In the genomic region with DNA sequence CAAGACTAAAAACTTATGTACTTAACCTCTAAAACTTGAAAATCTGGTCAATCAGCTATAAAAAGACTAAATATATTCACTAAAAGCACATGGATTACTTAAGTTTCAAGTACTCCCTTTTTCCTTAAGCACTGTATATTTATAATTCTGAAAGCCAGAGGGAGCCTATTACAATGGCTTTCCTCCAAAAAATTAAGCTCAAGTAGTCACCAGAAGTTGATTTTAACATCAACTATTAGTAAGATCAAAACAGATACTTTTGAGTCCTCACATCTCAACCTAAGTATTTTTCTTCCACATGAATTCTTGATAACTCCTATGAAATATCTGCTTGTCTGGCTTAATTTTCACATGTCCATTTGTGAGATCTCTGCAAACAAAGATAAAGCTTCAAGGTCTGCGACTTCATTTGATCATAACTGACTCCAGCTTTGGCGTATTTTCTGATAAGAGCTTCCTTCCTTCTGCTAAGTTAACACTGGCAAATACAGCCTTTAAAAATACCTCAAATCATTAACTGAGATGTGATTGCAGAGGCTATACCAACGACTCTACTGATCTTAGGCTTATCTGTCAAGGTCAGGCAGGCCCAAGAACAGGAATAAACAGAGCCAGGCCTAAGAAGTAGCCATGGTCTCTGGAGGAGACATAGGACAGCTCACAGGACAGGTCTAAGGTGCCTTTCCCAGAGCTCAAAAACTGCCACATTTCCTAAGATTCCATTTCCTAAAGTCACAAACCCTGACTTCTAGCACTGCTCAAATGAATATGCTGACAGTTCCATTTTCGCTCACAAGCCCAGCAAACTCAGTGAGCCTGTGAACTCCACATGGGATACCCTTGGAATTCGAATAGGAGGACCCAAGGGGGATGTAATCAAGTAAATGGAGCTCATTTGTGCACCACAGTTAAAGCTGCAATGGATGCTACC, we compare ENCODE assay signal across 10 cellular contexts. TPM values are rescaled to one million over a fixed set of nuclear protein-coding genes. Genes with fewer than 3 reads are reported as not detected.
DNase-seq lines count a peak whose midpoint lies in the region; ATAC-seq and TF ChIP-seq lines count a peak whose summit lies in the region.
"Had no signal": no experiment of that assay in that cellular context is flagged by ENCODE, and none has a peak within 500 bp of the region (broad histone marks: within the 10 kb centered on the region; RNA-seq: fewer than 3 reads in every experiment).

No MANE protein-coding gene starts in this region.

- H3K4me3 ChIP-seq in DOHH2 (ENCODE audit: low read length) (peak overlapping the region; percentile 86), endocrine pancreas (ENCODE audit: control insufficient read depth, insufficient read depth, low read length) (peak overlapping the region; percentile 23), ovary (no peak overlapping the region)

- no peak overlapping the region for H3K9ac ChIP-seq in endocrine pancreas (ENCODE audit: control insufficient read depth, insufficient read depth, low read length)

- H3K27me3 ChIP-seq in DOHH2 (ENCODE audit: control insufficient read depth, low read length) (no peaks in the 10 kb centered on the region), endocrine pancreas (ENCODE audit: control insufficient read depth, insufficient read depth, low read length) (no peaks in the 10 kb centered on the region), ovary (no peaks in the 10 kb centered on the region)

- peaks cover 68% of the 10 kb centered on the region for H4K20me1 ChIP-seq in DOHH2 (ENCODE audit: control insufficient read depth, insufficient read depth, low read depth, low read length)

- ATAC-seq in HG02571 (IDR thresholded peaks at IDR 0.05; ENCODE audit: unreplicated experiment): no peak

- H3K79me2 ChIP-seq in DOHH2 (ENCODE audit: control insufficient read depth, low read length): peaks cover 100% of the 10 kb centered on the region

- H3K27ac ChIP-seq in DOHH2 (ENCODE audit: low read depth, low read length): peak overlapping the region; percentile 86
- H3K27ac ChIP-seq in ovary: peak overlapping the region; percentile 28 to 64

- no peaks in the 10 kb centered on the region for H3K9me2 ChIP-seq in DOHH2 (replicated peaks; ENCODE audit: control insufficient read depth, low read length)

- H3K4me2 ChIP-seq in DOHH2 (ENCODE audit: low read length): peak overlapping the region; percentile 93

- H3K9me3 ChIP-seq in DOHH2 (ENCODE audit: control insufficient read depth, insufficient read depth, low read length): no peaks in the 10 kb centered on the region
- no peaks in the 10 kb centered on the region for H3K9me3 ChIP-seq in endocrine pancreas (ENCODE audit: control insufficient read depth, low read length)
- no peaks in the 10 kb centered on the region for H3K9me3 ChIP-seq in ovary

- DNase-seq in ovary (no peak), NCI-H2196 treated with DMSO at 0.1 percent for 48 hours (lab: John Stamatoyannopoulos, UW; ENCODE audit: unreplicated experiment) (no peak), NCI-H1436 (lab: John Stamatoyannopoulos, UW) (no peak), midbrain (lab: John Stamatoyannopoulos, UW) (no peak)
- DNase-seq: activated gamma-delta T cell treated with Interleukin-2 at 50 U/mL for 16 hours, NCI-H2171 treated with DMSO at 0.1 percent for 48 hours had no signal

- intact Hi-C loops in ovary (cut with DNase I): no loop called here

- TF ChIP-seq EP300 in ovary (IDR thresholded peaks at IDR 0.05): no peak

- H3F3A ChIP-seq in DOHH2 (ENCODE audit: control insufficient read depth, insufficient read depth): peaks cover 85% of the 10 kb centered on the region

- 11 to 19% (median 15%) methylated on average over 5 of the region's 5 CpGs for WGBS in ovary, 3 donors

- TF ChIP-seq CTCF in DOHH2 (IDR thresholded peaks at IDR 0.05; ENCODE audit: low read depth, low read length, poor library complexity, severe bottlenecking) (no peak), ovary (IDR thresholded peaks at IDR 0.05) (no peak)

- peaks cover 97% of the 10 kb centered on the region for H3K36me3 ChIP-seq in DOHH2 (ENCODE audit: control insufficient read depth, low read length)
- H3K36me3 ChIP-seq in endocrine pancreas (ENCODE audit: control insufficient read depth, insufficient read depth, low read length): no peaks in the 10 kb centered on the region
- H3K36me3 ChIP-seq in ovary: no peaks in the 10 kb centered on the region

- H3K4me1 ChIP-seq in DOHH2 (ENCODE audit: control insufficient read depth, low read length): peaks cover 100% of the 10 kb centered on the region
- peaks cover 17% of the 10 kb centered on the region for H3K4me1 ChIP-seq in endocrine pancreas (ENCODE audit: control insufficient read depth, insufficient read depth, low read length)
- H3K4me1 ChIP-seq in ovary (ENCODE audit: insufficient read depth): peaks cover 34% of the 10 kb centered on the region

- no peak for TF ChIP-seq POLR2A in ovary (IDR thresholded peaks at IDR 0.05)

TF ChIP-seq in PFSK-1, 5 proteins besides CTCF, POLR2A, EP300 and RAD21:
- no peak for TF ChIP-seq FOXP2 (optimal IDR thresholded peaks at IDR 0.05; ENCODE audit: borderline replicate concordance, extremely low read depth, extremely low read length, insufficient read depth)
- TF ChIP-seq POLR2AphosphoS5 (IDR thresholded peaks at IDR 0.05; ENCODE audit: low read depth, low read length): 0 out of 2 replicates have a peak, but pooled peaks have one; percentile 26

RNA-seq across cellular contexts. Expression of a gene that starts 10.0 kb away (rescaled TPM):
- 113 TPM for polyA plus RNA-seq in PFSK-1 (2012; ENCODE audit: insufficient read length, low read depth)
- 100 to 1,000 TPM in 4 of 7 donors, 10 to 100 TPM in 3; 74.2 to 138 (median 101) TPM for total RNA-seq in ovary
- polyA plus RNA-seq in ovary: 100 to 1,000 TPM in 1 of 2 donors, 10 to 100 TPM in 1; 74.0 to 143 TPM

RNA-seq across cellular contexts. Expression of a gene that starts 10.2 kb away (rescaled TPM):
- polyA plus RNA-seq in PFSK-1 (2012; ENCODE audit: insufficient read length, low read depth): 10.4 TPM
- total RNA-seq in ovary: 10 to 100 TPM in 1 of 7 donors, 1 to 10 TPM in 6; 5.1 to 11.9 (median 8.3) TPM
- polyA plus RNA-seq in ovary: 10 to 100 TPM in 1 of 2 donors, 1 to 10 TPM in 1; 7.8 to 11.5 TPM
